ENCODE assay signal across 8 cellular contexts in genomic region chr7:2104107-2104710, GRCh38.
DNase-seq lines count a peak whose midpoint lies in the region; TF ChIP-seq lines count a peak whose summit lies in the region.

No MANE protein-coding gene starts in this region.

- no peak overlapping the region for H3K4me3 ChIP-seq in DOHH2 (ENCODE audit: low read length)

- no peaks in the 10 kb centered on the region for H3K27me3 ChIP-seq in DOHH2 (ENCODE audit: control insufficient read depth, low read length)
- no peaks in the 10 kb centered on the region for H3K27me3 ChIP-seq in layer of hippocampus (ENCODE audit: control insufficient read depth, insufficient read depth, low read length)

- H3K27ac Mint-ChIP-seq in IgD-negative memory B cell (peak overlapping the region in 2 of 3 donors; percentile 7 to 53), chondrocyte (ENCODE audit: unreplicated experiment) (peak overlapping the region; percentile 57)

- peaks cover 66% of the 10 kb centered on the region for H3K4me1 ChIP-seq in DOHH2 (ENCODE audit: control insufficient read depth, low read length)

- peak; percentile 89 for DNase-seq in activated CD4-positive, alpha-beta T cell treated with anti-CD3 and anti-CD28 coated beads for 48 hours
- DNase-seq in chondrocyte (ENCODE audit: low spot score) (no peak), NCI-H748 treated with DMSO at 0.1 percent for 48 hours (lab: John Stamatoyannopoulos, UW) (no peak), NCI-H1930 (lab: John Stamatoyannopoulos, UW) (no peak)
- peak; percentile 73 to 86 for DNase-seq in stimulated activated CD4-positive, alpha-beta T cell treated with anti-CD3 and anti-CD28 coated beads, Interleukin-2, amount 100 ng/mL, for 24 hours

- TF ChIP-seq CTCF in DOHH2 (IDR thresholded peaks at IDR 0.05; ENCODE audit: low read depth, low read length, poor library complexity, severe bottlenecking), result peak; percentile 71
- peak; percentile 77 for TF ChIP-seq CTCF in chondrocyte (IDR thresholded peaks at IDR 0.05)

- H3K4me3 Mint-ChIP-seq in IgD-negative memory B cell (peak overlapping the region in 2 of 4 donors; percentile 8 to 84), chondrocyte (ENCODE audit: unreplicated experiment) (no peak overlapping the region)

- no peaks in the 10 kb centered on the region for H4K20me1 ChIP-seq in DOHH2 (ENCODE audit: control insufficient read depth, insufficient read depth, low read depth, low read length)

- H3K4me2 ChIP-seq in DOHH2 (ENCODE audit: low read length), result peak overlapping the region; percentile 6; the same call in 1 of the 2 replicates

- no peaks in the 10 kb centered on the region for H3K27me3 Mint-ChIP-seq in IgD-negative memory B cell
- no peaks in the 10 kb centered on the region for H3K27me3 Mint-ChIP-seq in chondrocyte (ENCODE audit: low read depth)

- H3K27ac ChIP-seq in DOHH2 (ENCODE audit: low read depth, low read length), result 0 out of 2 replicates have a peak overlapping the region, but pooled peaks have one; percentile 1
- peak overlapping the region; percentile 93 for H3K27ac ChIP-seq in layer of hippocampus (ENCODE audit: low read depth, low read length)

- H3K4me1 Mint-ChIP-seq in IgD-negative memory B cell, result peaks cover 17 to 22% (median 22%) of the 10 kb centered on the region in 3 donors
- H3K4me1 Mint-ChIP-seq in chondrocyte (ENCODE audit: low read depth), result peaks cover 42% of the 10 kb centered on the region

- peaks cover 18% of the 10 kb centered on the region for H3F3A ChIP-seq in DOHH2 (ENCODE audit: control insufficient read depth, insufficient read depth)

- H3K36me3 ChIP-seq in DOHH2 (ENCODE audit: control insufficient read depth, low read length), result peaks cover 7% of the 10 kb centered on the region

- no peaks in the 10 kb centered on the region for H3K9me2 ChIP-seq in DOHH2 (replicated peaks; ENCODE audit: control insufficient read depth, low read length)

- H3K36me3 Mint-ChIP-seq in IgD-negative memory B cell, result no peaks in the 10 kb centered on the region
- peaks cover 6% of the 10 kb centered on the region for H3K36me3 Mint-ChIP-seq in chondrocyte (ENCODE audit: low read depth)

- H3K79me2 ChIP-seq in DOHH2 (ENCODE audit: control insufficient read depth, low read length), result peaks cover 13% of the 10 kb centered on the region

- H3K9me3 ChIP-seq in DOHH2 (ENCODE audit: control insufficient read depth, insufficient read depth, low read length), result no peaks in the 10 kb centered on the region

- H3K9me3 Mint-ChIP-seq in IgD-negative memory B cell, result peaks cover 0 to 2% (median 0%) of the 10 kb centered on the region in 3 donors
- H3K9me3 Mint-ChIP-seq in chondrocyte (ENCODE audit: low read depth), result no peaks in the 10 kb centered on the region

Comparison
In these comparisons a context has a peak if more than half of its experiments do, and no peak if none do; other contexts are left out.
1. DNase-seq: peak in activated CD4-positive, alpha-beta T cell treated with anti-CD3 and anti-CD28 coated beads for 48 hours (single experiment) and stimulated activated CD4-positive, alpha-beta T cell treated with anti-CD3 and anti-CD28 coated beads, Interleukin-2, amount 100 ng/mL, for 24 hours (2 of 2); none in chondrocyte (single experiment), NCI-H748 treated with DMSO at 0.1 percent for 48 hours (single experiment) and NCI-H1930 (0 of 2).